In genomic region chr9:12774861-12775367, GRCh38 we compare ENCODE assay signal across 1 cellular context.
TF ChIP-seq lines count a peak whose summit lies in the region.

TSS of gene LURAP1L (plus strand) at chr9:12775020. CDS start at chr9:12775716, 696 bp downstream.

TF ChIP-seq in HepG2, 621 proteins besides CTCF, POLR2A, EP300 and RAD21 (continued from another document and continues in another):
- TF ChIP-seq PATZ1 (CRISPR knock-in tag; IDR thresholded peaks at IDR 0.05) (no peak), SAP130 (CRISPR knock-in tag; IDR thresholded peaks at IDR 0.05; ENCODE audit: low read depth) (peak; percentile 68), EHMT2 (IDR thresholded peaks at IDR 0.05; ENCODE audit: borderline replicate concordance, low read depth, low read length) (no peak), ZNF121 (CRISPR knock-in tag; IDR thresholded peaks at IDR 0.05) (no peak), ZNF883 (CRISPR knock-in tag; IDR thresholded peaks at IDR 0.05; ENCODE audit: not compliant biosample characterization) (no peak), GLI4 (CRISPR knock-in tag; IDR thresholded peaks at IDR 0.05; ENCODE audit: borderline replicate concordance) (0 out of 2 replicates have a peak, but pooled peaks have one; percentile 50), ZNF557 (CRISPR knock-in tag; IDR thresholded peaks at IDR 0.05) (no peak), POLR2G (IDR thresholded peaks at IDR 0.05; ENCODE audit: low read depth, low read length) (peak; percentile 78), MIER3 (CRISPR knock-in tag; IDR thresholded peaks at IDR 0.05; ENCODE audit: borderline replicate concordance) (peak; percentile 54; the same call in 1 of the 2 replicates), KDM3A (CRISPR knock-in tag; IDR thresholded peaks at IDR 0.05; ENCODE audit: low read depth) (no peak), HNF4A (CRISPR knock-in tag; IDR thresholded peaks at IDR 0.05) (peak; percentile 27; the same call in 1 of the 2 replicates), FIP1L1 (IDR thresholded peaks at IDR 0.05; ENCODE audit: borderline replicate concordance, insufficient read depth, low read depth, low read length) (no peak), MIER2 (CRISPR knock-in tag; IDR thresholded peaks at IDR 0.05) (no peak), CEBPZ (IDR thresholded peaks at IDR 0.05; ENCODE audit: low read length) (no peak), SP4 (CRISPR knock-in tag; IDR thresholded peaks at IDR 0.05) (no peak), ARNTL (CRISPR knock-in tag; IDR thresholded peaks at IDR 0.05) (no peak), NR0B2 (CRISPR knock-in tag; IDR thresholded peaks at IDR 0.05) (no peak), SAFB2 (CRISPR knock-in tag; IDR thresholded peaks at IDR 0.05; ENCODE audit: borderline replicate concordance, low read depth) (no peak), ZFYVE20 (CRISPR knock-in tag; IDR thresholded peaks at IDR 0.05; ENCODE audit: borderline replicate concordance, low read depth) (no peak), RFXAP (CRISPR knock-in tag; IDR thresholded peaks at IDR 0.05; ENCODE audit: borderline replicate concordance) (no peak; the same call in 1 of the 2 replicates), ZFP90 (CRISPR knock-in tag; IDR thresholded peaks at IDR 0.05; ENCODE audit: borderline replicate concordance) (no peak), ARID5B (CRISPR knock-in tag; IDR thresholded peaks at IDR 0.05) (peak; percentile 29), ZNF546 (CRISPR knock-in tag; conservative IDR thresholded peaks at IDR 0.05) (no peak), ZNF609 (CRISPR knock-in tag; IDR thresholded peaks at IDR 0.05; ENCODE audit: borderline replicate concordance) (no peak)
- TF ChIP-seq, protein P1, sequence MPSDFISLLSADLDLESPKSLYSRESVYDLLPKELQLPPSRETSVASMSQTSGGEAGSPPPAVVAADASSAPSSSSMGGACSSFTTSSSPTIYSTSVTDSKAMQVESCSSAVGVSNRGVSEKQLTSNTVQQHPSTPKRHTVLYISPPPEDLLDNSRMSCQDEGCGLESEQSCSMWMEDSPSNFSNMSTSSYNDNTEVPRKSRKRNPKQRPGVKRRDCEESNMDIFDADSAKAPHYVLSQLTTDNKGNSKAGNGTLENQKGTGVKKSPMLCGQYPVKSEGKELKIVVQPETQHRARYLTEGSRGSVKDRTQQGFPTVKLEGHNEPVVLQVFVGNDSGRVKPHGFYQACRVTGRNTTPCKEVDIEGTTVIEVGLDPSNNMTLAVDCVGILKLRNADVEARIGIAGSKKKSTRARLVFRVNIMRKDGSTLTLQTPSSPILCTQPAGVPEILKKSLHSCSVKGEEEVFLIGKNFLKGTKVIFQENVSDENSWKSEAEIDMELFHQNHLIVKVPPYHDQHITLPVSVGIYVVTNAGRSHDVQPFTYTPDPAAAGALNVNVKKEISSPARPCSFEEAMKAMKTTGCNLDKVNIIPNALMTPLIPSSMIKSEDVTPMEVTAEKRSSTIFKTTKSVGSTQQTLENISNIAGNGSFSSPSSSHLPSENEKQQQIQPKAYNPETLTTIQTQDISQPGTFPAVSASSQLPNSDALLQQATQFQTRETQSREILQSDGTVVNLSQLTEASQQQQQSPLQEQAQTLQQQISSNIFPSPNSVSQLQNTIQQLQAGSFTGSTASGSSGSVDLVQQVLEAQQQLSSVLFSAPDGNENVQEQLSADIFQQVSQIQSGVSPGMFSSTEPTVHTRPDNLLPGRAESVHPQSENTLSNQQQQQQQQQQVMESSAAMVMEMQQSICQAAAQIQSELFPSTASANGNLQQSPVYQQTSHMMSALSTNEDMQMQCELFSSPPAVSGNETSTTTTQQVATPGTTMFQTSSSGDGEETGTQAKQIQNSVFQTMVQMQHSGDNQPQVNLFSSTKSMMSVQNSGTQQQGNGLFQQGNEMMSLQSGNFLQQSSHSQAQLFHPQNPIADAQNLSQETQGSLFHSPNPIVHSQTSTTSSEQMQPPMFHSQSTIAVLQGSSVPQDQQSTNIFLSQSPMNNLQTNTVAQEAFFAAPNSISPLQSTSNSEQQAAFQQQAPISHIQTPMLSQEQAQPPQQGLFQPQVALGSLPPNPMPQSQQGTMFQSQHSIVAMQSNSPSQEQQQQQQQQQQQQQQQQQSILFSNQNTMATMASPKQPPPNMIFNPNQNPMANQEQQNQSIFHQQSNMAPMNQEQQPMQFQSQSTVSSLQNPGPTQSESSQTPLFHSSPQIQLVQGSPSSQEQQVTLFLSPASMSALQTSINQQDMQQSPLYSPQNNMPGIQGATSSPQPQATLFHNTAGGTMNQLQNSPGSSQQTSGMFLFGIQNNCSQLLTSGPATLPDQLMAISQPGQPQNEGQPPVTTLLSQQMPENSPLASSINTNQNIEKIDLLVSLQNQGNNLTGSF (CRISPR knock-in tag; IDR thresholded peaks at IDR 0.05): no peak
- TF ChIP-seq, protein P2, sequence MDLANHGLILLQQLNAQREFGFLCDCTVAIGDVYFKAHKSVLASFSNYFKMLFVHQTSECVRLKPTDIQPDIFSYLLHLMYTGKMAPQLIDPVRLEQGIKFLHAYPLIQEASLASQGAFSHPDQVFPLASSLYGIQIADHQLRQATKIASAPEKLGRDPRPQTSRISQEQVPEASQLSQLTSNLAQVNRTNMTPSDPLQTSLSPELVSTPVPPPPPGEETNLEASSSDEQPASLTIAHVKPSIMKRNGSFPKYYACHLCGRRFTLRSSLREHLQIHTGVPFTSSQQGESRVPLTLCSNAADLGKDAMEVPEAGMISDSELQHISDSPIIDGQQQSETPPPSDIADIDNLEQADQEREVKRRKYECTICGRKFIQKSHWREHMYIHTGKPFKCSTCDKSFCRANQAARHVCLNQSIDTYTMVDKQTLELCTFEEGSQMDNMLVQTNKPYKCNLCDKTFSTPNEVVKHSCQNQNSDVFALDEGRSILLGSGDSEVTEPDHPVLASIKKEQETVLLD (CRISPR knock-in tag; IDR thresholded peaks at IDR 0.05; ENCODE audit: low read depth): no peak
